Comparison of ENCODE assay signal across 11 cellular contexts in genomic region chr11:74085542-74085892, GRCh38.
DNase-seq lines count a peak whose midpoint lies in the region; ATAC-seq and TF ChIP-seq lines count a peak whose summit lies in the region.
"Had no signal": no experiment of that assay in that cellular context is flagged by ENCODE, and none has a peak within 500 bp of the region (broad histone marks: within the 10 kb centered on the region; RNA-seq: fewer than 3 reads in every experiment).

No MANE protein-coding gene starts in this region.

- DNase-seq in Ammon's horn (ENCODE audit: low spot score): peak; percentile 69
- DNase-seq in GM23248: peak; percentile 22
- DNase-seq in left lobe of liver (ENCODE audit: low spot score): no peak
- no peak for DNase-seq in NCI-H1930 (lab: John Stamatoyannopoulos, UW)
- DNase-seq in brain microvascular endothelial cell: no peak
- no peak for DNase-seq in neural progenitor cell (ENCODE audit: low spot score)
- DNase-seq in NCI-H82 treated with DMSO at 0.1 percent for 48 hours (lab: John Stamatoyannopoulos, UW; ENCODE audit: unreplicated experiment): no peak
- DNase-seq: NCI-H2029, pancreas had no signal

- peaks cover 33% of the 10 kb centered on the region; the same call in 1 of the 2 replicates for H3K36me3 ChIP-seq in GM23248 (ENCODE audit: low read depth)
- peaks cover 7% of the 10 kb centered on the region for H3K36me3 ChIP-seq in brain microvascular endothelial cell (replicated peaks)
- peaks cover 8% of the 10 kb centered on the region for H3K36me3 ChIP-seq in neural progenitor cell

- WGBS in GM23248 (ENCODE audit: low coverage in 1 of 2, low lambda C conversion rate in 2 of 2, missing lambda C conversion rate in 2 of 2), 2 experiments: 79 to 86% methylated on average over 6 of the region's 6 CpGs

- no peak overlapping the region for H3K4me3 ChIP-seq in GM23248
- no peak overlapping the region for H3K4me3 ChIP-seq in brain microvascular endothelial cell (ENCODE audit: low read depth, low read length)
- H3K4me3 ChIP-seq in neural progenitor cell: no peak overlapping the region
- H3K4me3 ChIP-seq: pancreas, SJSA1 had no signal

- no peak overlapping the region for H3K4me3 Mint-ChIP-seq in activated T-helper 17 cell treated with anti-CD3 and anti-CD28 coated beads, Interleukin-2, amount 50 U/mL, for 72 hours
- no peak overlapping the region for H3K4me3 Mint-ChIP-seq in neural progenitor cell

- H3K36me3 Mint-ChIP-seq in activated T-helper 17 cell treated with anti-CD3 and anti-CD28 coated beads, Interleukin-2, amount 50 U/mL, for 72 hours (ENCODE audit: low read depth): peaks cover 69% of the 10 kb centered on the region
- peaks cover 40% of the 10 kb centered on the region for H3K36me3 Mint-ChIP-seq in neural progenitor cell

- no peak for ATAC-seq in activated T-helper 17 cell treated with anti-CD3 and anti-CD28 coated beads, Interleukin-2, amount 50 U/mL, for 72 hours (replicated peaks)
- peak; percentile 48 for ATAC-seq in left lobe of liver

- H3K9ac ChIP-seq in GM23248 (no peak overlapping the region), neural progenitor cell (no peak overlapping the region)

- no peaks in the 10 kb centered on the region for H3K9me3 Mint-ChIP-seq in activated T-helper 17 cell treated with anti-CD3 and anti-CD28 coated beads, Interleukin-2, amount 50 U/mL, for 72 hours
- peaks cover 6% of the 10 kb centered on the region for H3K9me3 Mint-ChIP-seq in neural progenitor cell

- in situ Hi-C loops in GM23248 (cut with MboI) (no loop called here), brain microvascular endothelial cell (cut with HindIII; ENCODE audit: low pct_ligation_motif_present, low sequenced_read_pairs) (no loop called here)

- no peaks in the 10 kb centered on the region for H3K27me3 Mint-ChIP-seq in activated T-helper 17 cell treated with anti-CD3 and anti-CD28 coated beads, Interleukin-2, amount 50 U/mL, for 72 hours
- H3K27me3 Mint-ChIP-seq in neural progenitor cell (ENCODE audit: insufficient read depth, low read depth): no peaks in the 10 kb centered on the region

- H3K4me1 Mint-ChIP-seq in activated T-helper 17 cell treated with anti-CD3 and anti-CD28 coated beads, Interleukin-2, amount 50 U/mL, for 72 hours: peaks cover 4% of the 10 kb centered on the region
- H3K4me1 Mint-ChIP-seq in neural progenitor cell: no peaks in the 10 kb centered on the region

- no peak overlapping the region for H3K27ac ChIP-seq in GM23248
- H3K27ac ChIP-seq in brain microvascular endothelial cell: no peak overlapping the region
- H3K27ac ChIP-seq in neural progenitor cell: no peak overlapping the region
- H3K27ac ChIP-seq: pancreas, SJSA1 had no signal

- H3K79me2 ChIP-seq in GM23248 (ENCODE audit: insufficient read depth) (no peaks in the 10 kb centered on the region), neural progenitor cell (ENCODE audit: low read depth) (no peaks in the 10 kb centered on the region)

- no peaks in the 10 kb centered on the region for H3K9me3 ChIP-seq in GM23248 (ENCODE audit: low read depth)
- H3K9me3 ChIP-seq in neural progenitor cell (ENCODE audit: low read depth): no peaks in the 10 kb centered on the region
- H3K9me3 ChIP-seq: pancreas, SJSA1 had no signal

- H3K4me1 ChIP-seq in GM23248 (ENCODE audit: insufficient read depth): peaks cover 6% of the 10 kb centered on the region
- no peaks in the 10 kb centered on the region for H3K4me1 ChIP-seq in neural progenitor cell
- H3K4me1 ChIP-seq: pancreas, SJSA1 had no signal

- H3K27ac Mint-ChIP-seq in activated T-helper 17 cell treated with anti-CD3 and anti-CD28 coated beads, Interleukin-2, amount 50 U/mL, for 72 hours: peak overlapping the region; percentile 68
- no peak overlapping the region for H3K27ac Mint-ChIP-seq in neural progenitor cell

- no peaks in the 10 kb centered on the region for H3K27me3 ChIP-seq in GM23248 (replicated peaks; ENCODE audit: insufficient read depth)
- H3K27me3 ChIP-seq in brain microvascular endothelial cell (replicated peaks): no peaks in the 10 kb centered on the region
- no peaks in the 10 kb centered on the region for H3K27me3 ChIP-seq in neural progenitor cell
- H3K27me3 ChIP-seq: pancreas, SJSA1 had no signal

- H3K4me2 ChIP-seq in GM23248 (ENCODE audit: unreplicated experiment) (no peak overlapping the region), neural progenitor cell (no peak overlapping the region)

- H3F3A ChIP-seq in GM23248 (ENCODE audit: insufficient read depth) (peaks cover 11% of the 10 kb centered on the region), neural progenitor cell (ENCODE audit: low read depth) (no peaks in the 10 kb centered on the region)

- H3K9me2 ChIP-seq in GM23248 (ENCODE audit: insufficient read depth): no peaks in the 10 kb centered on the region

- H2AFZ ChIP-seq in GM23248 (no peak overlapping the region), neural progenitor cell (replicated peaks) (no peak overlapping the region)

- TF ChIP-seq CTCF in brain microvascular endothelial cell (IDR thresholded peaks at IDR 0.05; ENCODE audit: low read depth, low read length, missing control alignments) (no peak), neural progenitor cell (IDR thresholded peaks at IDR 0.05) (no peak)

- H4K20me1 ChIP-seq in GM23248 (ENCODE audit: insufficient read depth): no peaks in the 10 kb centered on the region
- H4K20me1 ChIP-seq in neural progenitor cell (ENCODE audit: low read depth): no peaks in the 10 kb centered on the region

Comparison
In these comparisons a context has a peak if more than half of its experiments do, and no peak if none do; other contexts are left out.
1. DNase-seq: peak in Ammon's horn (single experiment) and GM23248 (single experiment); none in left lobe of liver (single experiment), NCI-H1930 (0 of 2), brain microvascular endothelial cell (single experiment), neural progenitor cell (single experiment) and NCI-H82 treated with DMSO at 0.1 percent for 48 hours (single experiment).